ENCODE assay signal across 28 cellular contexts in the genomic region with DNA sequence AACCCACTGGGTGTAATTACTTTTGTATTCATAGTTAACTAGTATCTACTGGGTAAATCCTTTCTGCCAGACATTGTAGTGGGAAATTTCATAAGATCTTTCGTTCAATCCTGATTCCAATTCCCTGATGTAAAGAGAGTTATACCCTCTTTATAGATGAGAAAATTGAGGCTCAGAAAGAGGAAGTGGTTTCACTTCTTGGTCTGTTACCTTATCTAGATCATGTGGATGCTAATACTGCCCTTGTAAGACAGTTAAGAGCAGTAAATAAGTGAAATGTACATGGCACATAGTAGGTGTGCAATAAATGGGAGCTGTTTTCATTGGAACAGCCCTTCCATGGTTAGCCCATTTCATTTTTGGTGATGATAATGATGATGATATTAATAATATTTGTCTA. TPM values are rescaled to one million over a fixed set of nuclear protein-coding genes. Genes with fewer than 3 reads are reported as not detected.
"Had no signal": no experiment of that assay in that cellular context is flagged by ENCODE, and none has a peak within 500 bp of the region (broad histone marks: within the 10 kb centered on the region; RNA-seq: fewer than 3 reads in every experiment).

No MANE protein-coding gene starts in this region.

- DNase-seq: activated CD4-positive, alpha-beta memory T cell treated with anti-CD3 and anti-CD28 coated beads for 36 hours; activated CD4-positive, alpha-beta T cell treated with anti-CD3 and anti-CD28 coated beads, Interleukin-2, amount 10 ng/mL, durations not matched to agents 24 days and 14 days; activated CD4-positive, CD25-positive, alpha-beta regulatory T cell treated with anti-CD3 and anti-CD28 coated beads, Interleukin-2, amount 50 U/mL, for 72 hours; activated CD8-positive, alpha-beta memory T cell treated with anti-CD3 and anti-CD28 coated beads, Interleukin-2, amount 50 U/mL, for 4 hours; activated effector memory CD4-positive, alpha-beta T cell treated with anti-CD3 and anti-CD28 coated beads, Interleukin-2, amount 50 U/mL, for 16 hours; activated naive CD4-positive, alpha-beta T cell treated with anti-CD3 and anti-CD28 coated beads for 36 hours; activated naive CD8-positive, alpha-beta T cell treated with anti-CD3 and anti-CD28 coated beads for 36 hours; activated T-cell treated with anti-CD3 and anti-CD28 coated beads, Interleukin-2, amount 50 U/mL, for 1 hour; adrenal gland; aorta; body of pancreas; dermis blood vessel endothelial cell; effector CD4-positive, alpha-beta T cell; esophagus squamous epithelium; kidney glomerular epithelial cell; left lung; mesendoderm; right cardiac atrium; stimulated activated CD4-positive, alpha-beta T cell treated with anti-CD3 and anti-CD28 coated beads, Interleukin-4, amount 100 ng/mL, for 24 hours; T-helper 2 cell had no signal

- H3K27me3 ChIP-seq: adrenal gland, left lung, vagina had no signal

- H3K9me3 ChIP-seq: adrenal gland, body of pancreas, esophagus squamous epithelium, left lung, vagina had no signal

- H3K4me3 ChIP-seq: adrenal gland, body of pancreas, esophagus squamous epithelium, left lung, lung, skin epidermis, vagina had no signal

- ATAC-seq: body of pancreas; left lung; natural killer cell treated with Interleukin-12 subunit alpha and Interleukin-12 subunit beta and Interleukin-15 and Interleukin-18, amount 100 ng/mL, for 72 hours; right cardiac atrium; stimulated activated effector memory CD8-positive, alpha-beta T cell treated with anti-CD3 and anti-CD28 coated beads, Interleukin-12 subunit alpha, Interleukin-12 subunit beta, amount 100 ng/mL, for 72 hours had no signal

- H3K4me1 ChIP-seq: body of pancreas had no signal

- H3K27ac ChIP-seq: body of pancreas, left lung, skin epidermis had no signal

- FAIRE-seq: colon, frontal cortex had no signal

RNA-seq across cellular contexts. Expression of a gene that starts 46.7 kb away (rescaled TPM):
- total RNA-seq: activated CD4-positive, alpha-beta memory T cell treated with anti-CD3 and anti-CD28 coated beads for 36 hours; activated CD4-positive, alpha-beta T cell treated with anti-CD3 and anti-CD28 coated beads, Interleukin-2, amount 10 ng/mL, durations not matched to agents 24 days and 14 days; activated naive CD4-positive, alpha-beta T cell treated with anti-CD3 and anti-CD28 coated beads for 36 hours; activated T-helper 1 cell treated with anti-CD3 and anti-CD28 coated beads, Interleukin-12 subunit alpha, Interleukin-12 subunit beta, Interleukin-2, Interleukin-4 antibody, amounts not matched to agents 30 ng/mL and 10 ng/mL and 1 ng/mL, durations not matched to agents 14 hours and 24 hours and 36 hours; natural killer cell treated with Interleukin-12 subunit alpha and Interleukin-12 subunit beta and Interleukin-15 and Interleukin-18, amount 100 ng/mL, for 72 hours had no signal
